Comparison of ENCODE assay signal across 16 cellular contexts in the genomic region with DNA sequence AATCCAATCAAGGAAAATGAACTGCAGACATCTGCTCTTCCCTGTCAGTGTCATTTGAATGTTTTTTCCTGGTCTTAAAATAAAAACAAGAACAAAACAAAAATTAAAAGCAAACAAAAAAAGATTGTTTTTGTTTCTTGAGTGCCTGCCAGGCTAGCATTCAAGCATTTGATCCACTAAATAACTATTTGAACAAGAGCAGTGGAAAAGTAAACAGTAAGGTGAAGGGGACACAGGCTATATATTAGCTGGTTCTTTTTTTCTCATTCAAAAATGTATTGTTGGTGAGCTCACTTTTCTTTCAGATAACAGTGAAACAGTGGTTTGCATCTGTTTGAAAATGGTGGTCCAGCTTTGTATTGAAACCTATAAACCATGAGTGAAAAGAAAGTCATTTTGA.
DNase-seq lines count a peak whose midpoint lies in the region; ATAC-seq and TF ChIP-seq lines count a peak whose summit lies in the region.
"Had no signal": no experiment of that assay in that cellular context is flagged by ENCODE, and none has a peak within 500 bp of the region (broad histone marks: within the 10 kb centered on the region; RNA-seq: fewer than 3 reads in every experiment).

No MANE protein-coding gene starts in this region.

- peaks cover 0 to 13% (median under 1%) of the 10 kb centered on the region in 12 donors for H3K9me3 ChIP-seq in heart left ventricle
- H3K9me3 ChIP-seq: MG63, Peyer's patch, SK-N-SH had no signal

- H3K4me3 ChIP-seq in heart left ventricle = no peak overlapping the region
- H3K4me3 ChIP-seq: MG63, Peyer's patch had no signal

- TF ChIP-seq POLR2A in heart left ventricle (IDR thresholded peaks at IDR 0.05) = no peak

- no peak for TF ChIP-seq CTCF in heart left ventricle (IDR thresholded peaks at IDR 0.05)

- no peaks in the 10 kb centered on the region for H3K36me3 ChIP-seq in heart left ventricle
- H3K36me3 ChIP-seq: MG63, Peyer's patch had no signal

- no peaks in the 10 kb centered on the region for H3K27me3 ChIP-seq in heart left ventricle
- H3K27me3 ChIP-seq: MG63, Peyer's patch had no signal

- no peaks in the 10 kb centered on the region for H3K4me1 ChIP-seq in heart left ventricle
- H3K4me1 ChIP-seq: Peyer's patch had no signal

- no peak overlapping the region for H3K27ac ChIP-seq in heart left ventricle
- H3K27ac ChIP-seq: KMS-11, Peyer's patch had no signal

- peak; percentile 83 for ATAC-seq in left lobe of liver
- no peak for ATAC-seq in heart left ventricle
- no peak for ATAC-seq in HG03432 (IDR thresholded peaks at IDR 0.05; ENCODE audit: unreplicated experiment)

- DNase-seq in COR-L47 (lab: John Stamatoyannopoulos, UW) (peak; percentile 2), NCI-H1105 (lab: John Stamatoyannopoulos, UW) (peak; percentile 44), NCI-H774 (lab: John Stamatoyannopoulos, UW) (peak; percentile 9), left lobe of liver (ENCODE audit: low spot score) (no peak), NK-92 (lab: John Stamatoyannopoulos, UW; ENCODE audit: unreplicated experiment) (no peak), cerebellum (ENCODE audit: low spot score) (no peak), heart left ventricle (no peak)
- DNase-seq: CD4-positive, CD25-positive, alpha-beta regulatory T cell; MG63; NCI-H1694; NCI-H524 treated with DMSO at 0.1 percent for 48 hours; Peyer's patch; Right ventricle myocardium superior; SK-N-SH had no signal

- intact Hi-C loops in heart left ventricle (cut with DNase I) = no loop called here

Comparison
In these comparisons a context has a peak if more than half of its experiments do, and no peak if none do; other contexts are left out.
1. DNase-seq: peak in COR-L47 (single experiment), NCI-H1105 (single experiment) and NCI-H774 (single experiment); none in left lobe of liver (single experiment), NK-92 (single experiment), cerebellum (single experiment) and heart left ventricle (0 of 5).